Comparison of ENCODE assay signal across 24 cellular contexts in the genomic region with DNA sequence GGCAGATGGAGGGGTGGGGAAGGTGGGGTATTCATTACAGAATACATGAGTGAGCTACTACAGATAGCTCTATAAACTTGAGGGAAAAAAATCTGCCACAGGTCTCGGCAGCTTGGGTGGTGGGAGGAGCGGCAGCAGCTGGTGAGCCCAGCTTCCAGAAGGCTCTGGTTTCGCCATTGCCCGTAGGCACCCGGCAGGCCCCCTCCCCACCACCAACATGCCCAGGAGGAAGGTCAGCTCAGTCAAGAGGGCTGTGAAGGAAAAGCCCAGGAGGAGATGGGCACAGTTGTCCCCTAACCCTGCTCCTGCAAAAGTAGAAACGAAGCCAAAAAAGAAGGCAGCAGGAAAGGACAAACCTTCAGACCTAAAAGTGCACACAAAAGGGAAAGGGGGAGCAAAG. TPM values are rescaled to one million over a fixed set of nuclear protein-coding genes. Genes with fewer than 3 reads are reported as not detected.
DNase-seq lines count a peak whose midpoint lies in the region; ATAC-seq and TF ChIP-seq lines count a peak whose summit lies in the region.
"Had no signal": no experiment of that assay in that cellular context is flagged by ENCODE, and none has a peak within 500 bp of the region (broad histone marks: within the 10 kb centered on the region; RNA-seq: fewer than 3 reads in every experiment).

No MANE protein-coding gene starts in this region.

- H3K9me3 Mint-ChIP-seq in nephron: no peaks in the 10 kb centered on the region
- H3K9me3 Mint-ChIP-seq: activated CD4-positive, alpha-beta T cell treated with anti-CD3 and anti-CD28 coated beads, Interleukin-2, amount 10 ng/mL, durations not matched to agents 24 days and 14 days; activated naive CD8-positive, alpha-beta T cell treated with anti-CD3 and anti-CD28 coated beads for 36 hours; activated T-helper 1 cell treated with anti-CD3 and anti-CD28 coated beads, Interleukin-12 subunit alpha, Interleukin-12 subunit beta, Interleukin-2, Interleukin-4 antibody, amounts not matched to agents 30 ng/mL and 10 ng/mL and 1 ng/mL, durations not matched to agents 14 hours and 24 hours and 36 hours; naive thymus-derived CD4-positive, alpha-beta T cell had no signal

- H3K27me3 Mint-ChIP-seq in T-helper 17 cell: no peaks in the 10 kb centered on the region
- no peaks in the 10 kb centered on the region for H3K27me3 Mint-ChIP-seq in nephron (ENCODE audit: low read depth)
- H3K27me3 Mint-ChIP-seq: activated CD4-positive, alpha-beta T cell treated with anti-CD3 and anti-CD28 coated beads, Interleukin-2, amount 10 ng/mL, durations not matched to agents 24 days and 14 days; activated CD8-positive, alpha-beta memory T cell treated with anti-CD3 and anti-CD28 coated beads, Interleukin-2, amount 10 ng/mL, durations not matched to agents 7 days and 5 days; activated naive CD8-positive, alpha-beta T cell treated with anti-CD3 and anti-CD28 coated beads for 36 hours; naive thymus-derived CD4-positive, alpha-beta T cell had no signal

- no peak for ATAC-seq in T-helper 17 cell
- ATAC-seq in HG03378 (IDR thresholded peaks at IDR 0.05; ENCODE audit: unreplicated experiment): no peak
- no peak for ATAC-seq in HG03342 (IDR thresholded peaks at IDR 0.05; ENCODE audit: unreplicated experiment)
- ATAC-seq: activated CD8-positive, alpha-beta memory T cell treated with anti-CD3 and anti-CD28 coated beads, Interleukin-2, amount 10 ng/mL, durations not matched to agents 7 days and 5 days; body of pancreas; HCT116; left lobe of liver; naive thymus-derived CD4-positive, alpha-beta T cell had no signal

- H3K4me3 Mint-ChIP-seq in T-helper 17 cell (no peak overlapping the region), nephron (no peak overlapping the region)
- H3K4me3 Mint-ChIP-seq: activated CD4-positive, alpha-beta T cell treated with anti-CD3 and anti-CD28 coated beads, Interleukin-2, amount 10 ng/mL, durations not matched to agents 24 days and 14 days; activated CD8-positive, alpha-beta memory T cell treated with anti-CD3 and anti-CD28 coated beads, Interleukin-2, amount 10 ng/mL, durations not matched to agents 7 days and 5 days; activated naive CD8-positive, alpha-beta T cell treated with anti-CD3 and anti-CD28 coated beads for 36 hours; activated T-helper 1 cell treated with anti-CD3 and anti-CD28 coated beads, Interleukin-12 subunit alpha, Interleukin-12 subunit beta, Interleukin-2, Interleukin-4 antibody, amounts not matched to agents 30 ng/mL and 10 ng/mL and 1 ng/mL, durations not matched to agents 14 hours and 24 hours and 36 hours; naive thymus-derived CD4-positive, alpha-beta T cell had no signal

- H3K27ac Mint-ChIP-seq in T-helper 17 cell (peak overlapping the region; percentile 62), nephron (peak overlapping the region in 2 of 3 experiments; percentile 10 to 53)
- H3K27ac Mint-ChIP-seq: activated CD4-positive, alpha-beta T cell treated with anti-CD3 and anti-CD28 coated beads, Interleukin-2, amount 10 ng/mL, durations not matched to agents 24 days and 14 days; activated CD8-positive, alpha-beta memory T cell treated with anti-CD3 and anti-CD28 coated beads, Interleukin-2, amount 10 ng/mL, durations not matched to agents 7 days and 5 days; activated naive CD8-positive, alpha-beta T cell treated with anti-CD3 and anti-CD28 coated beads for 36 hours; activated T-helper 1 cell treated with anti-CD3 and anti-CD28 coated beads, Interleukin-12 subunit alpha, Interleukin-12 subunit beta, Interleukin-2, Interleukin-4 antibody, amounts not matched to agents 30 ng/mL and 10 ng/mL and 1 ng/mL, durations not matched to agents 14 hours and 24 hours and 36 hours had no signal

- H3K4me1 Mint-ChIP-seq in T-helper 17 cell (peaks cover 16% of the 10 kb centered on the region), nephron (peaks cover 17% of the 10 kb centered on the region)

- no peaks in the 10 kb centered on the region for H3K9me3 ChIP-seq in T-helper 17 cell (ENCODE audit: control insufficient read depth, low read length, poor library complexity, severe bottlenecking)
- H3K9me3 ChIP-seq: body of pancreas, heart right ventricle, ovary, uterus had no signal

- TF ChIP-seq CTCF in nephron (IDR thresholded peaks at IDR 0.05; ENCODE audit: unreplicated experiment in 3 of 3): no peak

- DNase-seq in D341Med (ENCODE audit: low spot score): peak; percentile 45
- DNase-seq in NCI-H1694 treated with DMSO at 0.1 percent for 48 hours (lab: John Stamatoyannopoulos, UW): peak; percentile 24
- DNase-seq in T-helper 17 cell: no peak
- DNase-seq in mesenteric fat pad (ENCODE audit: low spot score): no peak
- DNase-seq: activated CD4-positive, alpha-beta T cell treated with anti-CD3 and anti-CD28 coated beads, Interleukin-2, amount 10 ng/mL, durations not matched to agents 24 days and 14 days; activated CD8-positive, alpha-beta memory T cell treated with anti-CD3 and anti-CD28 coated beads, Interleukin-2, amount 10 ng/mL, durations not matched to agents 7 days and 5 days; activated naive CD8-positive, alpha-beta T cell treated with anti-CD3 and anti-CD28 coated beads for 36 hours; body of pancreas; Calu3; effector CD4-positive, alpha-beta T cell; heart right ventricle; IMR-90; naive thymus-derived CD4-positive, alpha-beta T cell; NCI-H1092 treated with DMSO at 0.1 percent for 48 hours; NCI-H2029 treated with DMSO at 0.1 percent for 48 hours; ovary; T-helper 2 cell; uterus had no signal

- no peaks in the 10 kb centered on the region for H3K36me3 Mint-ChIP-seq in T-helper 17 cell (ENCODE audit: low read depth)
- peaks cover 23% of the 10 kb centered on the region for H3K36me3 Mint-ChIP-seq in nephron (ENCODE audit: low read depth)

RNA-seq across cellular contexts. Expression of gene RMC1, which starts 18.5 kb away (rescaled TPM):
- total RNA-seq in T-helper 17 cell (10 to 100 TPM; 64.0 to 72.2 TPM), mesenteric fat pad (29.0 TPM)

RNA-seq across cellular contexts. Expression of gene RIOK3, which starts 31.7 kb away (rescaled TPM):
- total RNA-seq in T-helper 17 cell: 100 to 1,000 TPM; 103 to 142 TPM
- total RNA-seq in mesenteric fat pad: 59.0 TPM

Comparison
In these comparisons a context has a peak if more than half of its experiments do, and no peak if none do; other contexts are left out.
1. DNase-seq: peak in D341Med (single experiment) and NCI-H1694 treated with DMSO at 0.1 percent for 48 hours (single experiment); none in T-helper 17 cell (0 of 3) and mesenteric fat pad (single experiment).